1 cellular context compared by ENCODE assay signal in genomic region chr7:28956608-28957063, GRCh38.
TF ChIP-seq lines count a peak whose summit lies in the region.

No MANE protein-coding gene starts in this region.

TF ChIP-seq in SK-N-SH, 30 proteins besides CTCF, POLR2A, EP300 and RAD21 (continued from another document):
- no peak for TF ChIP-seq ZBTB33 (IDR thresholded peaks at IDR 0.05; ENCODE audit: borderline replicate concordance, low read depth)
- no peak for TF ChIP-seq TAF1 (IDR thresholded peaks at IDR 0.05; ENCODE audit: borderline replicate concordance, low read depth, low read length)
- TF ChIP-seq EZH2phosphoT487 (IDR thresholded peaks at IDR 0.05; ENCODE audit: borderline replicate concordance, low read depth): no peak
- no peak for TF ChIP-seq USF1 (IDR thresholded peaks at IDR 0.05; ENCODE audit: borderline replicate concordance, low read depth)
- TF ChIP-seq SMC3 (IDR thresholded peaks at IDR 0.05; ENCODE audit: low read depth, low read length): peak; percentile 62
- peak; percentile 85 for TF ChIP-seq FOXJ3 (CRISPR knock-in tag; IDR thresholded peaks at IDR 0.05)
- no peak for TF ChIP-seq USF2 (IDR thresholded peaks at IDR 0.05; ENCODE audit: borderline replicate concordance, low read depth, low read length)
